16 cellular contexts compared by ENCODE assay signal in the genomic region with DNA sequence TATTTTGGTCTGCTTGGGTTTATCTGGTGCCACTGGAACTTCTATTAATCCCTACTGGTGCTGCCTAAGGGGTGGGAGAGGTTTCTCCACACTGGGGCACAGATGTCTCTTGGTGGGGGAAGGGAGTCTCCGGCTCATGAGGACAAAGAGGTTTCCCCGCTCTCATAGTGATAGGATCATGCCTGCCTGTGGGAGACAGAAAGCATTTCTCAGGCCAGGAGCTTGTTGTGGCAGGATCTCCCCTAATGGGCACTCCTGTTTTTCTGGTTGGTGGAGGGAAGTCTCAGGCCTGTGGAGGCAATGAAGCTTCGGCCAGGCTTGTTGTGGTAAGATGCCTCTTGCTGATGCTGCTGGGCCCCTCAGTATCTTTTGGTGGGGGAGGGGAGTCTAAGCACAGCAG.
"Had no signal": no experiment of that assay in that cellular context is flagged by ENCODE, and none has a peak within 500 bp of the region (broad histone marks: within the 10 kb centered on the region; RNA-seq: fewer than 3 reads in every experiment).

No MANE protein-coding gene starts in this region.

- H3K27me3 Mint-ChIP-seq: activated naive CD4-positive, alpha-beta T cell treated with anti-CD3 and anti-CD28 coated beads, Interleukin-2, amount 50 U/mL, for 24 hours had no signal

- H3K4me1 ChIP-seq: heart left ventricle, parathyroid adenoma, transverse colon had no signal

- H3K36me3 ChIP-seq: esophagus muscularis mucosa, heart left ventricle, transverse colon had no signal

- FAIRE-seq: small intestine had no signal

- H3K79me2 ChIP-seq: parathyroid adenoma had no signal

- H3K9ac ChIP-seq: parathyroid adenoma had no signal

- DNase-seq: activated CD4-positive, alpha-beta T cell treated with anti-CD3 and anti-CD28 coated beads, Interleukin-2, amount 50 U/mL, for 1 hour; activated T-cell treated with anti-CD3 and anti-CD28 coated beads for 4 hours; amniotic stem cell; dermis blood vessel endothelial cell; heart left ventricle; small intestine; stimulated activated naive CD4-positive, alpha-beta T cell; substantia nigra; transverse colon had no signal

- ATAC-seq: heart left ventricle had no signal

- H3K27ac ChIP-seq: heart left ventricle, parathyroid adenoma, transverse colon had no signal

- H3K4me3 Mint-ChIP-seq: activated naive CD4-positive, alpha-beta T cell treated with anti-CD3 and anti-CD28 coated beads, Interleukin-2, amount 50 U/mL, for 24 hours; brain; mesothelial cell of epicardium; T-helper 1 cell treated with Interleukin-12 subunit alpha and Interleukin-12 subunit beta and Interleukin-4 antibody, amounts not matched to agents 30 μg/mL and 1 μg/mL, for 36 hours had no signal

- H3K4me3 ChIP-seq: esophagus muscularis mucosa, heart left ventricle, transverse colon had no signal

- H3K36me3 Mint-ChIP-seq: activated naive CD4-positive, alpha-beta T cell treated with anti-CD3 and anti-CD28 coated beads, Interleukin-2, amount 50 U/mL, for 24 hours; brain; mesothelial cell of epicardium had no signal

- H3K9me3 Mint-ChIP-seq: activated naive CD4-positive, alpha-beta T cell treated with anti-CD3 and anti-CD28 coated beads, Interleukin-2, amount 50 U/mL, for 24 hours; activated T-helper 2 cell treated with anti-CD3 and anti-CD28 coated beads, Interferon-gamma antibody, Interleukin-2, Interleukin-4, amounts not matched to agents 10 μg/mL and 5 μg/mL and 100 μg/mL, durations not matched to agents 14 hours and 24 hours and 36 hours; mesothelial cell of epicardium; T-helper 1 cell treated with Interleukin-12 subunit alpha and Interleukin-12 subunit beta and Interleukin-4 antibody, amounts not matched to agents 30 μg/mL and 1 μg/mL, for 36 hours had no signal

- H3K9me3 ChIP-seq: esophagus muscularis mucosa, heart left ventricle, transverse colon had no signal

- H2AFZ ChIP-seq: parathyroid adenoma had no signal

- H3K27me3 ChIP-seq: esophagus muscularis mucosa, heart left ventricle, transverse colon had no signal

- H3K27ac Mint-ChIP-seq: activated naive CD4-positive, alpha-beta T cell treated with anti-CD3 and anti-CD28 coated beads, Interleukin-2, amount 50 U/mL, for 24 hours; activated T-helper 2 cell treated with anti-CD3 and anti-CD28 coated beads, Interferon-gamma antibody, Interleukin-2, Interleukin-4, amounts not matched to agents 10 μg/mL and 5 μg/mL and 100 μg/mL, durations not matched to agents 14 hours and 24 hours and 36 hours; brain; mesothelial cell of epicardium; T-helper 1 cell treated with Interleukin-12 subunit alpha and Interleukin-12 subunit beta and Interleukin-4 antibody, amounts not matched to agents 30 μg/mL and 1 μg/mL, for 36 hours had no signal

- H3K4me1 Mint-ChIP-seq: activated naive CD4-positive, alpha-beta T cell treated with anti-CD3 and anti-CD28 coated beads, Interleukin-2, amount 50 U/mL, for 24 hours had no signal
